11 cellular contexts compared by ENCODE assay signal in the genomic region with DNA sequence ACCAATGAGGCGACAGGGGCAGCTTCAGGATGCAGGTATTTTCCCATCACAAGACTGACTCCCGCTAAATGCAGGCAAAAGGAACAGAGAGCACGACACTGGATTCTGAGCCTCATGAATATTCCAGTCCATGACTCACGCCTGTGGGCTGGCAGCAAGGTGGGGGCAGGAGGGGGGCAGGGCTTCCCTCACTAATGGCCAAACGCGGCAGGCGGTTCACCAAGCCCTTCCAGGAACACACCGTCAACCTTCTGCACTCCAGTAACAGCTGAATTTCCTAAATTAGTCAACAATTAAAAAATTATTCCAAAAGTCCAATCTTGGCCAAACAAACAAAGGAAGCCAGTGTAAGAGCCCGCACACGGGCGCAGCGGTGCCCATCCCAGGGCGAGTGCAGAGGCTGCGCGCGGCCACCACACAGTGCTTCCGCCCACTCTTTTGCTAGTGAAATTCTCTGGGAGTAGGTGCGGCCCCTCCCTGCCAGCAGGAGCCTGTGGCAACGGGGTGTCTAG. TPM values are rescaled to one million over a fixed set of nuclear protein-coding genes. Genes with fewer than 3 reads are reported as not detected.
A peak's percentile ranks its signal among the peaks of the same experiment; 100 is the strongest.
DNase-seq lines count a peak whose midpoint lies in the region; ATAC-seq and TF ChIP-seq lines count a peak whose summit lies in the region.
"Had no signal": no experiment of that assay in that cellular context is flagged by ENCODE, and none has a peak within 500 bp of the region (broad histone marks: within the 10 kb centered on the region; RNA-seq: fewer than 3 reads in every experiment).

No MANE protein-coding gene starts in this region.

- no peak overlapping the region for H3K4me3 Mint-ChIP-seq in HFFc6
- H3K4me3 Mint-ChIP-seq: activated T-cell treated with anti-CD3 and anti-CD28 coated beads, Interleukin-2, amount 50 U/mL, for 24 hours had no signal

- ATAC-seq in HG03460 (IDR thresholded peaks at IDR 0.05; ENCODE audit: unreplicated experiment), result no peak
- ATAC-seq: gastrocnemius medialis had no signal

- peaks cover 1% of the 10 kb centered on the region for H3K27me3 Mint-ChIP-seq in HFFc6 (ENCODE audit: insufficient read depth)
- H3K27me3 Mint-ChIP-seq: activated T-cell treated with anti-CD3 and anti-CD28 coated beads, Interleukin-2, amount 50 U/mL, for 24 hours had no signal

- DNase-seq in HFFc6, result peak; percentile 50
- peak; percentile 64 for DNase-seq in iPS DF 19.7 (ENCODE audit: low read depth, low spot score)
- DNase-seq in smooth muscle cell (lab: John Stamatoyannopoulos, UW; ENCODE audit: unreplicated experiment), result peak; percentile 15
- no peak for DNase-seq in NCI-H774 (lab: John Stamatoyannopoulos, UW)
- DNase-seq in NCI-H146 treated with DMSO at 0.1 percent for 48 hours (lab: John Stamatoyannopoulos, UW; ENCODE audit: unreplicated experiment), result no peak
- DNase-seq: activated T-cell treated with anti-CD3 and anti-CD28 coated beads, Interleukin-2, amount 50 U/mL, for 24 hours; gastrocnemius medialis; Kasumi-1; right lobe of liver had no signal

- H3K9me3 Mint-ChIP-seq in HFFc6, result no peaks in the 10 kb centered on the region
- H3K9me3 Mint-ChIP-seq: activated T-cell treated with anti-CD3 and anti-CD28 coated beads, Interleukin-2, amount 50 U/mL, for 24 hours had no signal

- H3K4me3 ChIP-seq in smooth muscle cell, result no peak overlapping the region
- H3K4me3 ChIP-seq: gastrocnemius medialis, right lobe of liver had no signal

- H3K27me3 ChIP-seq in smooth muscle cell (ENCODE audit: low read depth), result no peaks in the 10 kb centered on the region
- H3K27me3 ChIP-seq: gastrocnemius medialis, right lobe of liver had no signal

- peaks cover 38% of the 10 kb centered on the region for H3K4me1 Mint-ChIP-seq in HFFc6 (ENCODE audit: low read depth)

- no peaks in the 10 kb centered on the region for H3K9me3 ChIP-seq in smooth muscle cell (replicated peaks; ENCODE audit: low read depth)
- H3K9me3 ChIP-seq: gastrocnemius medialis, right lobe of liver had no signal

- WGBS in smooth muscle cell (ENCODE audit: low lambda C conversion rate), result 52% methylated on average over 19 of the region's 19 CpGs

- H3K27ac Mint-ChIP-seq in HFFc6, result no peak overlapping the region
- H3K27ac Mint-ChIP-seq: activated T-cell treated with anti-CD3 and anti-CD28 coated beads, Interleukin-2, amount 50 U/mL, for 24 hours had no signal

- no peaks in the 10 kb centered on the region for H3K36me3 ChIP-seq in smooth muscle cell (ENCODE audit: low read depth)
- H3K36me3 ChIP-seq: gastrocnemius medialis, right lobe of liver had no signal

- H3K4me2 ChIP-seq in smooth muscle cell, result peak overlapping the region; percentile 56

- peaks cover 3% of the 10 kb centered on the region for H4K20me1 ChIP-seq in smooth muscle cell (ENCODE audit: low read depth)

- H3K4me1 ChIP-seq in smooth muscle cell (ENCODE audit: low read depth), result peaks cover 17% of the 10 kb centered on the region
- H3K4me1 ChIP-seq: right lobe of liver had no signal

- H2AFZ ChIP-seq in smooth muscle cell (ENCODE audit: low read depth), result no peak overlapping the region

- no peak for TF ChIP-seq CTCF in HFFc6 (IDR thresholded peaks at IDR 0.05)
- TF ChIP-seq CTCF in smooth muscle cell (IDR thresholded peaks at IDR 0.05; ENCODE audit: borderline replicate concordance, insufficient read depth, poor library complexity, severe bottlenecking), result no peak

- H3F3A ChIP-seq in smooth muscle cell (ENCODE audit: low read depth), result no peaks in the 10 kb centered on the region

- no peaks in the 10 kb centered on the region for H3K36me3 Mint-ChIP-seq in HFFc6 (ENCODE audit: low read depth)

- H3K9ac ChIP-seq in smooth muscle cell (ENCODE audit: low read depth), result no peak overlapping the region

- no peaks in the 10 kb centered on the region for H3K79me2 ChIP-seq in smooth muscle cell (ENCODE audit: low read depth)

- peak overlapping the region; percentile 70 for H3K27ac ChIP-seq in angular gyrus (ENCODE audit: low read depth, low read length)
- no peak overlapping the region for H3K27ac ChIP-seq in smooth muscle cell (ENCODE audit: low read depth)
- H3K27ac ChIP-seq: gastrocnemius medialis, right lobe of liver had no signal

RNA-seq across cellular contexts. Expression of gene GPR153, which starts 12.5 kb away (rescaled TPM):
- total RNA-seq in HFFc6 (2021; fragmentation: NEBNext Ultra II Directional; extraction: Animal tissue kit (Norgen Biotek cat#: 25700)), result 1 to 10 TPM; 6.0 to 7.9 (median 7.2) TPM
- 6.4 and 8.2 TPM in 2 replicates for total RNA-seq in smooth muscle cell
- 15.5 and 15.8 TPM in 2 replicates for polyA plus RNA-seq in smooth muscle cell

RNA-seq across cellular contexts. Expression of gene HES3, which starts 29.5 kb away (rescaled TPM):
- not detected for total RNA-seq in HFFc6 (2021; fragmentation: NEBNext Ultra II Directional; extraction: Animal tissue kit (Norgen Biotek cat#: 25700))
- total RNA-seq in smooth muscle cell, result not detected in 2 replicates
- polyA plus RNA-seq in smooth muscle cell, result not detected in 2 replicates
- total RNA-seq: gastrocnemius medialis, right lobe of liver had no signal

RNA-seq across cellular contexts. Expression of gene ICMT, which starts 37.7 kb away (rescaled TPM):
- 100 to 1,000 TPM in 2 of 6 experiments, 10 to 100 TPM in 4; 89.8 to 116 (median 96.0) TPM for total RNA-seq in HFFc6 (2021; fragmentation: NEBNext Ultra II Directional; extraction: Animal tissue kit (Norgen Biotek cat#: 25700))
- 55.1 and 66.8 TPM in 2 replicates for total RNA-seq in smooth muscle cell
- polyA plus RNA-seq in smooth muscle cell, result 34.7 and 36.6 TPM in 2 replicates

Comparison
In these comparisons a context has a peak if more than half of its experiments do, and no peak if none do; other contexts are left out.
1. DNase-seq: peak in HFFc6 (single experiment), iPS DF 19.7 (single experiment) and smooth muscle cell (single experiment); none in NCI-H774 (single experiment) and NCI-H146 treated with DMSO at 0.1 percent for 48 hours (single experiment).